In the genomic region with DNA sequence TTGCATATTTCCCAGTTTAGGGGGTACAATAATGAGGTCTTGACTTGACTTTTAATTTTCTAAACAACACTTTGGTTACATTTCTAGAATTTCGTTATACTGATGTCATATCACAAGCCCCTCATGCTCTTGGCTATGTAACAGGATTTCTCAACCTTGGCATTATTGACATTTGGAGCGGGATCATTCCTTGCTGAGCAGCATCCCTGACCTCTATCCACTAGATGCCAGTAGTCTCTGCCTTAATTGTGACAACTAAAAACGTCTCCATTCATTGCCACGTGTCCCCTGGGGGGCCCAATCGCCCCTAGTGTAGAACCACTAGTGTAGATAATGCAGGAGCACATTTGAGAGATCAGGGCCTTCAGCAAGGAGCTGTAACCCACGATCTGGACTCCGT, we compare ENCODE assay signal across 18 cellular contexts.
"Had no signal": no experiment of that assay in that cellular context is flagged by ENCODE, and none has a peak within 500 bp of the region (broad histone marks: within the 10 kb centered on the region; RNA-seq: fewer than 3 reads in every experiment).

No MANE protein-coding gene starts in this region.

- H3K36me3 ChIP-seq: brain microvascular endothelial cell, gastrocnemius medialis, ovary, tibial artery, uterus had no signal

- H3K27me3 ChIP-seq: brain microvascular endothelial cell, gastrocnemius medialis, ovary, tibial artery, uterus had no signal

- H3K4me1 Mint-ChIP-seq: activated CD4-positive, alpha-beta T cell treated with anti-CD3 and anti-CD28 coated beads, Interleukin-2, amount 10 ng/mL, durations not matched to agents 24 days and 14 days; naive thymus-derived CD4-positive, alpha-beta T cell had no signal

- H3K9me3 Mint-ChIP-seq: activated CD4-positive, alpha-beta T cell treated with anti-CD3 and anti-CD28 coated beads, Interleukin-2, amount 10 ng/mL, durations not matched to agents 24 days and 14 days; stimulated activated naive B cell treated with anti-CD40 and anti-IgM and Interleukin-4, amounts not matched to agents 10 μg/mL and 1 μg/mL and 100 μg/mL, for 72 hours had no signal

- H3K27me3 Mint-ChIP-seq: activated CD4-positive, alpha-beta T cell treated with anti-CD3 and anti-CD28 coated beads, Interleukin-2, amount 10 ng/mL, durations not matched to agents 24 days and 14 days; naive thymus-derived CD4-positive, alpha-beta T cell; stimulated activated naive B cell treated with anti-CD40 and anti-IgM and Interleukin-4, amounts not matched to agents 10 μg/mL and 1 μg/mL and 100 μg/mL, for 72 hours had no signal

- ATAC-seq: activated naive CD4-positive, alpha-beta T cell treated with anti-CD3 and anti-CD28 coated beads, Interleukin-2, amount 50 U/mL, for 72 hours; activated T-cell treated with anti-CD3 and anti-CD28 coated beads, Interleukin-2, amount 50 U/mL, for 72 hours; gastrocnemius medialis; mucosa of descending colon; naive thymus-derived CD4-positive, alpha-beta T cell; stimulated activated naive B cell treated with anti-CD40 and anti-IgM and Interleukin-4, amounts not matched to agents 10 μg/mL and 1 μg/mL and 100 μg/mL, for 72 hours had no signal

- H3K4me1 ChIP-seq: gastrocnemius medialis, uterus had no signal

- H3K36me3 Mint-ChIP-seq: activated naive CD4-positive, alpha-beta T cell treated with anti-CD3 and anti-CD28 coated beads, Interleukin-2, amount 50 U/mL, for 72 hours; naive thymus-derived CD4-positive, alpha-beta T cell; stimulated activated naive B cell treated with anti-CD40 and anti-IgM and Interleukin-4, amounts not matched to agents 10 μg/mL and 1 μg/mL and 100 μg/mL, for 72 hours had no signal

- DNase-seq: activated CD4-positive, alpha-beta T cell treated with anti-CD3 and anti-CD28 coated beads, Interleukin-2, amount 10 ng/mL, durations not matched to agents 24 days and 14 days; activated CD4-positive, CD25-positive, alpha-beta regulatory T cell; activated CD8-positive, alpha-beta memory T cell treated with anti-CD3 and anti-CD28 coated beads, Interleukin-2, amount 50 U/mL, for 48 hours; activated gamma-delta T cell; activated T-cell treated with anti-CD3 and anti-CD28 coated beads, Interleukin-2, amount 50 U/mL, for 72 hours; brain microvascular endothelial cell; dermis blood vessel endothelial cell; erythroblast; gastrocnemius medialis; islet precursor cell; mucosa of descending colon; naive thymus-derived CD4-positive, alpha-beta T cell; ovary; stimulated activated CD4-positive, alpha-beta T cell treated with anti-CD3 and anti-CD28 coated beads, Interleukin-2, amount 100 ng/mL, for 48 hours; stimulated activated naive B cell treated with anti-CD40 and anti-IgM and Interleukin-4, amounts not matched to agents 10 μg/mL and 1 μg/mL and 100 μg/mL, for 72 hours; tibial artery; uterus had no signal

- H3K4me3 Mint-ChIP-seq: activated CD4-positive, alpha-beta T cell treated with anti-CD3 and anti-CD28 coated beads, Interleukin-2, amount 10 ng/mL, durations not matched to agents 24 days and 14 days; activated T-cell treated with anti-CD3 and anti-CD28 coated beads, Interleukin-2, amount 50 U/mL, for 72 hours; naive thymus-derived CD4-positive, alpha-beta T cell; stimulated activated naive B cell treated with anti-CD40 and anti-IgM and Interleukin-4, amounts not matched to agents 10 μg/mL and 1 μg/mL and 100 μg/mL, for 72 hours had no signal

- H3K9me3 ChIP-seq: gastrocnemius medialis, mucosa of descending colon, ovary, tibial artery, uterus had no signal

- H3K27ac Mint-ChIP-seq: activated CD4-positive, alpha-beta T cell treated with anti-CD3 and anti-CD28 coated beads, Interleukin-2, amount 10 ng/mL, durations not matched to agents 24 days and 14 days; activated naive CD4-positive, alpha-beta T cell treated with anti-CD3 and anti-CD28 coated beads, Interleukin-2, amount 50 U/mL, for 72 hours; activated T-cell treated with anti-CD3 and anti-CD28 coated beads, Interleukin-2, amount 50 U/mL, for 72 hours; naive thymus-derived CD4-positive, alpha-beta T cell; stimulated activated naive B cell treated with anti-CD40 and anti-IgM and Interleukin-4, amounts not matched to agents 10 μg/mL and 1 μg/mL and 100 μg/mL, for 72 hours had no signal

- H3K4me3 ChIP-seq: gastrocnemius medialis, mucosa of descending colon, ovary, tibial artery, uterus had no signal
